Comparison of ENCODE assay signal across 16 cellular contexts in the genomic region with DNA sequence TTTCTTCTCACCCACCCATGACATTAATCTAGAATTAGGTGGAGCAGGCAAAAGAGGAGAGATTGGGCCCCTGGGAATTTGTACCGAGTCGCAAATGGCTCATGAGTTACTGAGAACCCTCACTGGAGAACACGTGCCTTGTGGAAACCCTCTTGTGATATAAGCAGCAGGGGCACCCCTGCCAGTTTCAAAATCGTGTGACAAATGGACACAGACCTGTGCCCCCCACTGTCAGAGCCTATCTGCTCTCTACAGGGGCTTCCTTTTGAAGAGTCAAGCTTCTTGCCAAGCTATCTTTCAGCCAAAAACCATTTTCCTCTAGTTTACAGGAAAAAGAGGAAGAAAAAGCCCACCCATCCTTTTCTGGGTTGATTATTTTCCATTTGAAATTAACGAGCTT.
DNase-seq lines count a peak whose midpoint lies in the region; ATAC-seq and TF ChIP-seq lines count a peak whose summit lies in the region.
"Had no signal": no experiment of that assay in that cellular context is flagged by ENCODE, and none has a peak within 500 bp of the region (broad histone marks: within the 10 kb centered on the region; RNA-seq: fewer than 3 reads in every experiment).

No MANE protein-coding gene starts in this region.

- H3K4me1 Mint-ChIP-seq in natural killer cell (peaks cover 25 to 31% of the 10 kb centered on the region in 2 donors), T-helper 17 cell (peaks cover 21% of the 10 kb centered on the region)
- peaks cover 14 to 24% of the 10 kb centered on the region in 2 donors for H3K4me1 Mint-ChIP-seq in natural killer cell treated with Interleukin-12 subunit alpha and Interleukin-12 subunit beta and Interleukin-15 and Interleukin-18, amount 100 ng/mL, for 72 hours (ENCODE audit: low read depth in 2 of 2)

- DNase-seq in natural killer cell (no peak), T-helper 17 cell (no peak), heart left ventricle (no peak), NCI-H446 treated with DMSO at 0.1 percent for 48 hours (lab: John Stamatoyannopoulos, UW) (no peak)
- DNase-seq in natural killer cell treated with Interleukin-12 subunit alpha and Interleukin-12 subunit beta and Interleukin-15 and Interleukin-18, amount 100 ng/mL, for 72 hours (ENCODE audit: low spot score): no peak
- DNase-seq in effector memory CD4-positive, alpha-beta T cell: no peak
- DNase-seq: GDM1; NCI-H1930; stimulated activated CD4-positive, alpha-beta T cell treated with anti-CD3 and anti-CD28 coated beads, Interleukin-1b, Interleukin-23, amount 100 ng/mL, for 48 hours had no signal

- H3K4me1 ChIP-seq in effector memory CD4-positive, alpha-beta T cell (ENCODE audit: control insufficient read depth, insufficient read depth, low read length, poor library complexity, severe bottlenecking): peaks cover 31% of the 10 kb centered on the region
- H3K4me1 ChIP-seq in subcutaneous abdominal adipose tissue (ENCODE audit: control insufficient read depth in 5 of 5, insufficient read depth in 5 of 5, low read length in 5 of 5) (peaks cover 0 to 10% (median 7%) of the 10 kb centered on the region in 5 donors), heart left ventricle (peaks cover 0 to 36% (median 0%) of the 10 kb centered on the region in 12 donors)
- H3K4me1 ChIP-seq: breast epithelium, esophagus muscularis mucosa, parathyroid adenoma had no signal

- no peak for TF ChIP-seq POLR2A in heart left ventricle (IDR thresholded peaks at IDR 0.05)

- H3K4me3 Mint-ChIP-seq in natural killer cell (no peak overlapping the region), T-helper 17 cell (no peak overlapping the region)
- H3K4me3 Mint-ChIP-seq in natural killer cell treated with Interleukin-12 subunit alpha and Interleukin-12 subunit beta and Interleukin-15 and Interleukin-18, amount 100 ng/mL, for 72 hours: no peak overlapping the region

- H3K27me3 Mint-ChIP-seq in natural killer cell (ENCODE audit: low read depth in 2 of 2): no peaks in the 10 kb centered on the region
- H3K27me3 Mint-ChIP-seq in natural killer cell treated with Interleukin-12 subunit alpha and Interleukin-12 subunit beta and Interleukin-15 and Interleukin-18, amount 100 ng/mL, for 72 hours: no peaks in the 10 kb centered on the region
- H3K27me3 Mint-ChIP-seq in T-helper 17 cell: no peaks in the 10 kb centered on the region
- H3K27me3 Mint-ChIP-seq: IgD-negative memory B cell had no signal

- H3K9ac ChIP-seq in subcutaneous abdominal adipose tissue (ENCODE audit: low read length in 5 of 5): peak overlapping the region in 1 of 5 donors; percentile 10
- H3K9ac ChIP-seq: parathyroid adenoma had no signal

- no peaks in the 10 kb centered on the region for H3K9me3 Mint-ChIP-seq in natural killer cell
- H3K9me3 Mint-ChIP-seq in natural killer cell treated with Interleukin-12 subunit alpha and Interleukin-12 subunit beta and Interleukin-15 and Interleukin-18, amount 100 ng/mL, for 72 hours: no peaks in the 10 kb centered on the region

- H3K36me3 Mint-ChIP-seq in natural killer cell (no peaks in the 10 kb centered on the region), T-helper 17 cell (ENCODE audit: low read depth) (peaks cover 2% of the 10 kb centered on the region)
- H3K36me3 Mint-ChIP-seq in natural killer cell treated with Interleukin-12 subunit alpha and Interleukin-12 subunit beta and Interleukin-15 and Interleukin-18, amount 100 ng/mL, for 72 hours: no peaks in the 10 kb centered on the region

- intact Hi-C loops in natural killer cell (cut with micrococcal nuclease) (no loop called here), heart left ventricle (cut with DNase I) (no loop called here)

- no peaks in the 10 kb centered on the region for H3K36me3 ChIP-seq in effector memory CD4-positive, alpha-beta T cell (ENCODE audit: control insufficient read depth, insufficient read depth, low read length)
- no peaks in the 10 kb centered on the region for H3K36me3 ChIP-seq in subcutaneous abdominal adipose tissue (ENCODE audit: control insufficient read depth in 5 of 5, insufficient read depth in 5 of 5, low read length in 5 of 5)
- H3K36me3 ChIP-seq in heart left ventricle: no peaks in the 10 kb centered on the region
- H3K36me3 ChIP-seq: breast epithelium, esophagus muscularis mucosa had no signal

- H3K27me3 ChIP-seq in effector memory CD4-positive, alpha-beta T cell (replicated peaks; ENCODE audit: control insufficient read depth, insufficient read depth, low read length, poor library complexity, severe bottlenecking): no peaks in the 10 kb centered on the region
- H3K27me3 ChIP-seq in subcutaneous abdominal adipose tissue (ENCODE audit: control insufficient read depth in 5 of 5, insufficient read depth in 4 of 5, low read length in 5 of 5) (no peaks in the 10 kb centered on the region), heart left ventricle (peaks cover 0 to 6% (median 0%) of the 10 kb centered on the region in 9 donors)
- H3K27me3 ChIP-seq: breast epithelium, esophagus muscularis mucosa had no signal

- 38 to 50% (median 43%) methylated on average over 5 of the region's 5 CpGs for WGBS in heart left ventricle, 4 donors

- H3K9me3 ChIP-seq in T-helper 17 cell (ENCODE audit: control insufficient read depth, low read length, poor library complexity, severe bottlenecking) (no peaks in the 10 kb centered on the region), subcutaneous abdominal adipose tissue (ENCODE audit: control insufficient read depth in 5 of 5, low read length in 5 of 5) (no peaks in the 10 kb centered on the region), heart left ventricle (peaks cover 0 to 4% (median 0%) of the 10 kb centered on the region in 12 donors)
- H3K9me3 ChIP-seq in effector memory CD4-positive, alpha-beta T cell (ENCODE audit: control insufficient read depth, low read length): no peaks in the 10 kb centered on the region
- H3K9me3 ChIP-seq: breast epithelium, esophagus muscularis mucosa had no signal

- ATAC-seq in natural killer cell (no peak), T-helper 17 cell (no peak), heart left ventricle (no peak), HG03378 (IDR thresholded peaks at IDR 0.05; ENCODE audit: unreplicated experiment) (no peak)
- ATAC-seq in natural killer cell treated with Interleukin-12 subunit alpha and Interleukin-12 subunit beta and Interleukin-15 and Interleukin-18, amount 100 ng/mL, for 72 hours: no peak
- ATAC-seq: Right ventricle myocardium inferior had no signal

- TF ChIP-seq CTCF in natural killer cell (IDR thresholded peaks at IDR 0.05) (no peak), heart left ventricle (IDR thresholded peaks at IDR 0.05) (no peak)

- no peak overlapping the region for H3K4me3 ChIP-seq in effector memory CD4-positive, alpha-beta T cell (ENCODE audit: insufficient read depth, low read depth, low read length, poor library complexity, severe bottlenecking)
- H3K4me3 ChIP-seq in subcutaneous abdominal adipose tissue (ENCODE audit: low read depth in 1 of 5, low read length in 5 of 5): peak overlapping the region in 3 of 5 donors; percentile 32 to 40 (median 35)
- H3K4me3 ChIP-seq in heart left ventricle: no peak overlapping the region
- H3K4me3 ChIP-seq: breast epithelium, esophagus muscularis mucosa had no signal

- peak overlapping the region; percentile 70 for H3K27ac ChIP-seq in effector memory CD4-positive, alpha-beta T cell (ENCODE audit: insufficient read depth, low read length, poor library complexity, severe bottlenecking)
- H3K27ac ChIP-seq in subcutaneous abdominal adipose tissue (ENCODE audit: low read depth, low read length): no peak overlapping the region
- peak overlapping the region in 1 of 12 donors; percentile 87 for H3K27ac ChIP-seq in heart left ventricle
- H3K27ac ChIP-seq: breast epithelium, esophagus muscularis mucosa, parathyroid adenoma had no signal

- peak overlapping the region; percentile 89 for H3K27ac Mint-ChIP-seq in natural killer cell
- no peak overlapping the region for H3K27ac Mint-ChIP-seq in natural killer cell treated with Interleukin-12 subunit alpha and Interleukin-12 subunit beta and Interleukin-15 and Interleukin-18, amount 100 ng/mL, for 72 hours
- H3K27ac Mint-ChIP-seq in T-helper 17 cell: peak overlapping the region; percentile 91

Comparison
In these comparisons a context has a peak if more than half of its experiments do, and no peak if none do; other contexts are left out.
1. H3K27ac Mint-ChIP-seq: peak in natural killer cell (2 of 2) and T-helper 17 cell (single experiment); none in natural killer cell treated with Interleukin-12 subunit alpha and Interleukin-12 subunit beta and Interleukin-15 and Interleukin-18, amount 100 ng/mL, for 72 hours (0 of 2).
2. H3K4me3 ChIP-seq: peak in subcutaneous abdominal adipose tissue (3 of 5); none in effector memory CD4-positive, alpha-beta T cell (single experiment) and heart left ventricle (0 of 12).